ENCODE assay signal across 34 cellular contexts in the genomic region with DNA sequence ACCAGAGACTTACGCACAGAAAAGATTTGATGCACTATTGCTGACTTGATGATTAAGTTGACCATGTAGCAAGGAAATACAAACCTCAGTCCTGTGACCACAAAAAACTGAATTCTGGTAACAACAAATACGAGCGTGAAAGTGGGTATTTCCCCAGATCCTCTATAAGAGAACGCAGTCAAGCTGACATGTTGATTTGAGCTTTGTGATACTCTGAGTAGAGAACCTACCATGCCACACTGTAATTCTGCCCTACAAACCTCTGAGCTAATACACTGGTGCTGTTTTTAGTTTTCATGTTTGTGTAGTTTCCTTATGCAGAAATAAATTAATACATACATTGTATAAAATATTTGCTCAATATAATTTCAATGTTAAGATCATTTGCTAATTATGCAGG.
"Had no signal": no experiment of that assay in that cellular context is flagged by ENCODE, and none has a peak within 500 bp of the region (broad histone marks: within the 10 kb centered on the region; RNA-seq: fewer than 3 reads in every experiment).

No MANE protein-coding gene starts in this region.

- H3K9me3 ChIP-seq: adrenal gland, body of pancreas, breast epithelium had no signal

- H3K36me3 Mint-ChIP-seq: activated CD4-positive, alpha-beta memory T cell treated with anti-CD3 and anti-CD28 coated beads for 36 hours; activated naive CD8-positive, alpha-beta T cell treated with anti-CD3 and anti-CD28 coated beads for 36 hours had no signal

- H3K27me3 Mint-ChIP-seq: activated B cell treated with CpG ODN at 0.5 μM for 24 hours; activated CD4-positive, alpha-beta memory T cell treated with anti-CD3 and anti-CD28 coated beads for 36 hours; activated CD4-positive, alpha-beta T cell treated with anti-CD3 and anti-CD28 coated beads, Interleukin-2, amount 10 ng/mL, durations not matched to agents 24 days and 14 days; activated CD8-positive, alpha-beta T cell treated with anti-CD3 and anti-CD28 coated beads for 36 hours; activated naive CD8-positive, alpha-beta T cell treated with anti-CD3 and anti-CD28 coated beads for 36 hours; activated T-helper 17 cell treated with anti-CD3 and anti-CD28 coated beads, Interleukin-2, amount 50 U/mL, for 72 hours had no signal

- H3K4me1 Mint-ChIP-seq: activated B cell treated with CpG ODN at 0.5 μM for 24 hours; activated CD4-positive, alpha-beta T cell treated with anti-CD3 and anti-CD28 coated beads, Interleukin-2, amount 10 ng/mL, durations not matched to agents 24 days and 14 days; activated naive CD8-positive, alpha-beta T cell treated with anti-CD3 and anti-CD28 coated beads for 36 hours; activated T-helper 17 cell treated with anti-CD3 and anti-CD28 coated beads, Interleukin-2, amount 50 U/mL, for 72 hours had no signal

- H3K27ac Mint-ChIP-seq: activated B cell treated with CpG ODN at 0.5 μM for 24 hours; activated CD4-positive, alpha-beta memory T cell treated with anti-CD3 and anti-CD28 coated beads for 36 hours; activated CD4-positive, alpha-beta T cell treated with anti-CD3 and anti-CD28 coated beads, Interleukin-2, amount 10 ng/mL, durations not matched to agents 24 days and 14 days; activated CD8-positive, alpha-beta T cell treated with anti-CD3 and anti-CD28 coated beads for 36 hours; activated naive CD4-positive, alpha-beta T cell treated with anti-CD3 and anti-CD28 coated beads for 36 hours; activated naive CD4-positive, alpha-beta T cell treated with anti-CD3 and anti-CD28 coated beads, Interleukin-2, amount 50 U/mL, for 72 hours; activated naive CD8-positive, alpha-beta T cell treated with anti-CD3 and anti-CD28 coated beads for 36 hours; activated T-cell treated with anti-CD3 and anti-CD28 coated beads, Interleukin-2, amount 50 U/mL, for 72 hours; activated T-helper 1 cell treated with anti-CD3 and anti-CD28 coated beads, Interleukin-12 subunit alpha, Interleukin-12 subunit beta, Interleukin-2, Interleukin-4 antibody, amounts not matched to agents 30 ng/mL and 10 ng/mL and 1 ng/mL, durations not matched to agents 14 hours and 24 hours and 36 hours; activated T-helper 17 cell treated with anti-CD3 and anti-CD28 coated beads, Interleukin-2, amount 50 U/mL, for 72 hours; T-helper 1 cell treated with Interleukin-12 subunit alpha and Interleukin-12 subunit beta and Interleukin-4 antibody, amounts not matched to agents 30 μg/mL and 1 μg/mL, for 36 hours; T-helper 2 cell treated with Interferon-gamma antibody and Interleukin-4, amounts not matched to agents 5 μg/mL and 100 μg/mL, for 36 hours had no signal

- H3K4me3 ChIP-seq: adrenal gland, body of pancreas, breast epithelium had no signal

- H3K27ac ChIP-seq: adrenal gland, body of pancreas, brain microvascular endothelial cell, breast epithelium, VCaP had no signal

- H3K9me3 Mint-ChIP-seq: activated B cell treated with CpG ODN at 0.5 μM for 24 hours; activated T-helper 1 cell treated with anti-CD3 and anti-CD28 coated beads, Interleukin-12 subunit alpha, Interleukin-12 subunit beta, Interleukin-2, Interleukin-4 antibody, amounts not matched to agents 30 ng/mL and 10 ng/mL and 1 ng/mL, durations not matched to agents 14 hours and 24 hours and 36 hours had no signal

- H3K4me1 ChIP-seq: adrenal gland, body of pancreas, breast epithelium had no signal

- H3K36me3 ChIP-seq: adrenal gland, brain microvascular endothelial cell, breast epithelium had no signal

- ATAC-seq: activated CD8-positive, alpha-beta T cell treated with anti-CD3 and anti-CD28 coated beads for 36 hours; activated naive CD4-positive, alpha-beta T cell treated with anti-CD3 and anti-CD28 coated beads, Interleukin-2, amount 50 U/mL, for 72 hours; activated T-cell treated with anti-CD3 and anti-CD28 coated beads, Interleukin-2, amount 50 U/mL, for 4 hours; activated T-cell treated with anti-CD3 and anti-CD28 coated beads, Interleukin-2, amount 50 U/mL, for 72 hours; activated T-helper 17 cell treated with anti-CD3 and anti-CD28 coated beads, Interleukin-2, amount 50 U/mL, for 72 hours; body of pancreas had no signal

- H3K4me3 Mint-ChIP-seq: activated B cell treated with CpG ODN at 0.5 μM for 24 hours; activated CD4-positive, alpha-beta memory T cell treated with anti-CD3 and anti-CD28 coated beads for 36 hours; activated CD4-positive, alpha-beta T cell treated with anti-CD3 and anti-CD28 coated beads, Interleukin-2, amount 10 ng/mL, durations not matched to agents 24 days and 14 days; activated CD8-positive, alpha-beta T cell treated with anti-CD3 and anti-CD28 coated beads for 36 hours; activated naive CD4-positive, alpha-beta T cell treated with anti-CD3 and anti-CD28 coated beads for 36 hours; activated naive CD8-positive, alpha-beta T cell treated with anti-CD3 and anti-CD28 coated beads for 36 hours; activated T-cell treated with anti-CD3 and anti-CD28 coated beads, Interleukin-2, amount 50 U/mL, for 4 hours; activated T-cell treated with anti-CD3 and anti-CD28 coated beads, Interleukin-2, amount 50 U/mL, for 72 hours; activated T-helper 1 cell treated with anti-CD3 and anti-CD28 coated beads, Interleukin-12 subunit alpha, Interleukin-12 subunit beta, Interleukin-2, Interleukin-4 antibody, amounts not matched to agents 30 ng/mL and 10 ng/mL and 1 ng/mL, durations not matched to agents 14 hours and 24 hours and 36 hours; activated T-helper 17 cell treated with anti-CD3 and anti-CD28 coated beads, Interleukin-2, amount 50 U/mL, for 72 hours; T-helper 1 cell treated with Interleukin-12 subunit alpha and Interleukin-12 subunit beta and Interleukin-4 antibody, amounts not matched to agents 30 μg/mL and 1 μg/mL, for 36 hours; T-helper 2 cell treated with Interferon-gamma antibody and Interleukin-4, amounts not matched to agents 5 μg/mL and 100 μg/mL, for 36 hours had no signal

- H3K27me3 ChIP-seq: adrenal gland, body of pancreas, brain microvascular endothelial cell, breast epithelium had no signal

- DNase-seq: activated B cell treated with CpG ODN at 0.5 μM for 24 hours; activated CD4-positive, alpha-beta memory T cell treated with anti-CD3 and anti-CD28 coated beads for 36 hours; activated CD4-positive, alpha-beta T cell treated with anti-CD3 and anti-CD28 coated beads for 4 hours; activated CD4-positive, alpha-beta T cell treated with anti-CD3 and anti-CD28 coated beads, Interleukin-2, amount 10 ng/mL, durations not matched to agents 24 days and 14 days; activated CD4-positive, alpha-beta T cell treated with anti-CD3 and anti-CD28 coated beads, Interleukin-2, amount 50 U/mL, for 1 hour; activated CD4-positive, alpha-beta T cell treated with anti-CD3 and anti-CD28 coated beads, Interleukin-2, amount 50 U/mL, for 4 hours; activated CD4-positive, CD25-positive, alpha-beta regulatory T cell treated with anti-CD3 and anti-CD28 coated beads, Interleukin-2, amount 50 U/mL, for 72 hours; activated CD8-positive, alpha-beta memory T cell treated with anti-CD3 and anti-CD28 coated beads, Interleukin-2, amount 50 U/mL, for 4 hours; activated CD8-positive, alpha-beta T cell treated with anti-CD3 and anti-CD28 coated beads for 36 hours; activated effector memory CD4-positive, alpha-beta T cell treated with anti-CD3 and anti-CD28 coated beads, Interleukin-2, amount 50 U/mL, for 16 hours; activated gamma-delta T cell treated with Interleukin-2 at 50 U/mL for 16 hours; activated naive CD4-positive, alpha-beta T cell; activated naive CD4-positive, alpha-beta T cell treated with anti-CD3 and anti-CD28 coated beads for 36 hours; activated naive CD4-positive, alpha-beta T cell treated with anti-CD3 and anti-CD28 coated beads, Interleukin-2, amount 50 U/mL, for 16 hours; activated naive CD8-positive, alpha-beta T cell treated with anti-CD3 and anti-CD28 coated beads for 36 hours; activated T-cell treated with anti-CD3 and anti-CD28 coated beads for 4 hours; activated T-cell treated with anti-CD3 and anti-CD28 coated beads, Interleukin-2, amount 50 U/mL, for 1 hour; activated T-cell treated with anti-CD3 and anti-CD28 coated beads, Interleukin-2, amount 50 U/mL, for 4 hours; activated T-cell treated with anti-CD3 and anti-CD28 coated beads, Interleukin-2, amount 50 U/mL, for 72 hours; adrenal gland; amniotic stem cell; aorta; body of pancreas; brain microvascular endothelial cell; central memory CD4-positive, alpha-beta T cell; T-helper 2 cell; T-helper 9 cell had no signal
